In genomic region chr19:17281391-17282304, GRCh38 we compare ENCODE assay signal across 8 cellular contexts. TPM values are rescaled to one million over a fixed set of nuclear protein-coding genes. Genes with fewer than 3 reads are reported as not detected.
DNase-seq lines count a peak whose midpoint lies in the region; ATAC-seq and TF ChIP-seq lines count a peak whose summit lies in the region.

Gene ANKLE1 (plus strand): TSS chr19:17281901. CDS start chr19:17281921, 20 bp downstream.

- peak within 1 kb of the TSS; percentile 70 for H2AFZ ChIP-seq in SU-DHL-6 (ENCODE audit: low read depth, low read length, severe bottlenecking)

- H3K27ac ChIP-seq in DOHH2 (ENCODE audit: low read depth, low read length) (peak within 1 kb of the TSS; percentile 92), SU-DHL-6 (ENCODE audit: low read depth, low read length) (peak within 1 kb of the TSS; percentile 80), upper lobe of left lung (peak within 1 kb of the TSS in 1 of 4 donors; percentile 24)

- H3K4me1 ChIP-seq in DOHH2 (ENCODE audit: control insufficient read depth, low read length) (peaks cover 38% of the 10 kb centered on the region), mucosa of stomach (ENCODE audit: control insufficient read depth, insufficient read depth, low read length) (peaks cover 14% of the 10 kb centered on the region), upper lobe of left lung (peaks cover 15 to 19% (median 17%) of the 10 kb centered on the region in 4 donors)

- TF ChIP-seq EP300 in upper lobe of left lung (IDR thresholded peaks at IDR 0.05), result no peak

- H3K9me3 ChIP-seq in DOHH2 (ENCODE audit: control insufficient read depth, insufficient read depth, low read length) (no peaks in the 10 kb centered on the region), SU-DHL-6 (ENCODE audit: insufficient read depth, low read length) (no peaks in the 10 kb centered on the region), mucosa of stomach (ENCODE audit: control insufficient read depth, low read length) (no peaks in the 10 kb centered on the region), upper lobe of left lung (no peaks in the 10 kb centered on the region)

- H3K4me3 ChIP-seq in DOHH2 (ENCODE audit: low read length) (peak within 1 kb of the TSS; percentile 85), HFF-Myc (replicated peaks; ENCODE audit: low read depth, low read length) (peak within 1 kb of the TSS; percentile 48), SU-DHL-6 (ENCODE audit: insufficient read depth, low read length, poor library complexity, severe bottlenecking) (peak within 1 kb of the TSS; percentile 75), mucosa of stomach (ENCODE audit: low read length) (no peak within 1 kb of the TSS), upper lobe of left lung (peak within 1 kb of the TSS; percentile 6 to 54 (median 41))

- H3K9me2 ChIP-seq in DOHH2 (replicated peaks; ENCODE audit: control insufficient read depth, low read length) (no peaks in the 10 kb centered on the region), SU-DHL-6 (replicated peaks; ENCODE audit: insufficient read depth, low read length) (no peaks in the 10 kb centered on the region)

- H4K20me1 ChIP-seq in DOHH2 (ENCODE audit: control insufficient read depth, insufficient read depth, low read depth, low read length) (peaks cover 13% of the 10 kb centered on the region; the same call in 1 of the 2 replicates), SU-DHL-6 (ENCODE audit: low read depth, low read length) (peaks cover 7% of the 10 kb centered on the region; the same call in 1 of the 2 replicates)

- TF ChIP-seq POLR2A in upper lobe of left lung (IDR thresholded peaks at IDR 0.05), result no peak

- peaks cover 23% of the 10 kb centered on the region for H3F3A ChIP-seq in DOHH2 (ENCODE audit: control insufficient read depth, insufficient read depth)
- H3F3A ChIP-seq in SU-DHL-6 (ENCODE audit: insufficient read depth), result peaks cover 17% of the 10 kb centered on the region

- peaks cover 63% of the 10 kb centered on the region for H3K36me3 ChIP-seq in DOHH2 (ENCODE audit: control insufficient read depth, low read length)
- peaks cover 20% of the 10 kb centered on the region for H3K36me3 ChIP-seq in SU-DHL-6 (ENCODE audit: low read length)
- H3K36me3 ChIP-seq in mucosa of stomach (ENCODE audit: control insufficient read depth, insufficient read depth, low read length), result peaks cover 5% of the 10 kb centered on the region
- H3K36me3 ChIP-seq in upper lobe of left lung, result peaks cover 0 to 24% (median 16%) of the 10 kb centered on the region in 4 donors

- ATAC-seq in upper lobe of left lung (ENCODE audit: low FRiP score in 2 of 2) (peak; percentile 19 to 50), GM18858 (IDR thresholded peaks at IDR 0.05; ENCODE audit: unreplicated experiment) (no peak)

- H3K27me3 ChIP-seq in DOHH2 (ENCODE audit: control insufficient read depth, low read length) (no peaks in the 10 kb centered on the region), SU-DHL-6 (ENCODE audit: low read length) (no peaks in the 10 kb centered on the region), mucosa of stomach (ENCODE audit: control insufficient read depth, insufficient read depth, low read length) (peaks cover 14% of the 10 kb centered on the region), upper lobe of left lung (peaks cover 0 to 17% (median 5%) of the 10 kb centered on the region in 4 donors)

- H3K79me2 ChIP-seq in DOHH2 (ENCODE audit: control insufficient read depth, low read length) (peaks cover 33% of the 10 kb centered on the region), SU-DHL-6 (ENCODE audit: insufficient read depth, low read length) (peaks cover 16% of the 10 kb centered on the region)

- DNase-seq in HFF-Myc (ENCODE audit: extremely low read depth, low read depth) (no peak), dermis blood vessel endothelial cell (peak; percentile 39), upper lobe of left lung (peak; percentile 61 to 89), NCI-H2107 (lab: John Stamatoyannopoulos, UW) (no peak)

- WGBS in upper lobe of left lung, 2 donors, result 13 to 70% methylated on average over 4 to 42 of the region's 75 CpGs

- TF ChIP-seq CTCF in DOHH2 (IDR thresholded peaks at IDR 0.05; ENCODE audit: low read depth, low read length, poor library complexity, severe bottlenecking) (no peak), HFF-Myc (IDR thresholded peaks at IDR 0.05; ENCODE audit: low read depth, low read length, missing control alignments) (no peak), SU-DHL-6 (IDR thresholded peaks at IDR 0.05; ENCODE audit: insufficient read depth, low read length, poor library complexity, severe bottlenecking) (no peak), upper lobe of left lung (IDR thresholded peaks at IDR 0.05) (no peak)

- peak within 1 kb of the TSS; percentile 89 for H3K9ac ChIP-seq in SU-DHL-6 (ENCODE audit: low read length)
- peak within 1 kb of the TSS; percentile 50 for H3K9ac ChIP-seq in mucosa of stomach (ENCODE audit: low read length)

- H3K4me2 ChIP-seq in DOHH2 (ENCODE audit: low read length) (peak within 1 kb of the TSS; percentile 80), SU-DHL-6 (ENCODE audit: low read depth, low read length, poor library complexity, severe bottlenecking) (peak within 1 kb of the TSS; percentile 68)

RNA-seq across cellular contexts. Expression of gene ANKLE1, which starts in this region (rescaled TPM):
- total RNA-seq in dermis blood vessel endothelial cell (0.68 and 1.5 TPM in 2 replicates), upper lobe of left lung (10 to 100 TPM in 1 of 6 donors, 1 to 10 TPM in 3, under 1 TPM in 2; 0.57 to 13.6 (median 1.4) TPM)

Comparison
In these comparisons a context has a peak if more than half of its experiments do, and no peak if none do; other contexts are left out.
1. DNase-seq: peak in dermis blood vessel endothelial cell (single experiment) and upper lobe of left lung (2 of 2); none in HFF-Myc (single experiment) and NCI-H2107 (single experiment).